ENCODE assay signal across 1 cellular context in genomic region chr10:22823109-22823508, GRCh38.
TF ChIP-seq lines count a peak whose summit lies in the region.

No MANE protein-coding gene starts in this region.

TF ChIP-seq in endothelial cell of umbilical vein, 7 proteins besides CTCF, POLR2A, EP300 and RAD21 (continued from another document):
- peak; percentile 30 for TF ChIP-seq MAX (IDR thresholded peaks at IDR 0.05; ENCODE audit: insufficient read depth, insufficient read length)
- peak; percentile 79 for TF ChIP-seq JUN (IDR thresholded peaks at IDR 0.05; ENCODE audit: borderline replicate concordance, insufficient read depth, insufficient read length, low read depth)
